Comparison of ENCODE assay signal across 11 cellular contexts in the genomic region with DNA sequence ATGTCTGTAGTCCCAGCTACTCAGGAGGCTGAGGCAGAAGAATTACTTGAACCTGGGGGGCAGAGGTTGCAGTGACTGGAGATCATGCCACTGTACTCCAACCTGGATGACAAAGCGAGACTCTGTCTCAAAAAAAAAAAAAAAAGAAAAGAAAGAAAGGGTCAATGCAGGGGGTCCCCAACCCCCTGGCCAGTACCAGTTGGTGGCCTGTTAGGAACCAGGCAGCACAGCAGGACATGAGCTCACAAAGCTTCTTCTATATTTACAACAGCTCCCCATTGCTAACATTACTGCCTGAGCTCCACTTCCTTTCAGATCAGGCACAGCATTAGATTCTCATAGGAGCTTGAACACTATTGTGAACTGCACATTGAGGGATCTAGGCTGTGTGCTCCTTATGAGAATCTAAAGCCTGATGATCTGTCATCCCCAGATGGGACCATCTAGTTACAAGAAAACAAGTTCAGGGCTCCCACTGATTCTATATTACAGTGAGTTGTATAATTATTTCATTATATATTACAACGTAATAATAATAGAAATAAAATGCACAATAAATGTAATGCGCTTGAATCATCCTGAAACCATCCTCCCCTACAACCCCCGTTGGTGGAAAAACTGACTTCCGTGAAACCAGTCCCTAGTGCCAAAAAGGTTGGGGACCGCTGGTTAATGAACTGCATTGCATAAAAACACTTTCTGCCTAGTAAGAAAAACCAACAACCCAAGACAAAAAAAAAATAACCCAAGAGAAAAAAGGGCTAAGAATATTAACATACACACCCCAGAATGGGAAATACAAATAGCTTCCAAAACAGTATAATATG. TPM values are rescaled to one million over a fixed set of nuclear protein-coding genes. Genes with fewer than 3 reads are reported as not detected.
DNase-seq lines count a peak whose midpoint lies in the region; ATAC-seq and TF ChIP-seq lines count a peak whose summit lies in the region.
"Had no signal": no experiment of that assay in that cellular context is flagged by ENCODE, and none has a peak within 500 bp of the region (broad histone marks: within the 10 kb centered on the region; RNA-seq: fewer than 3 reads in every experiment).

No MANE protein-coding gene starts in this region.

- H3K9ac ChIP-seq in mesenchymal stem cell (ENCODE audit: low read length), result peak overlapping the region; percentile 30

- H3K27me3 ChIP-seq in CD4-positive, CD25-positive, alpha-beta regulatory T cell (ENCODE audit: control insufficient read depth, insufficient read depth, low read length), result no peaks in the 10 kb centered on the region
- no peaks in the 10 kb centered on the region for H3K27me3 ChIP-seq in mesenchymal stem cell (ENCODE audit: control insufficient read depth in 1 of 2, insufficient read depth in 1 of 2, low read length in 2 of 2)
- no peaks in the 10 kb centered on the region for H3K27me3 ChIP-seq in psoas muscle (ENCODE audit: insufficient read depth in 3 of 3, low read length in 2 of 3)

- H3K4me3 ChIP-seq in CD4-positive, CD25-positive, alpha-beta regulatory T cell (ENCODE audit: low read depth, low read length), result peak overlapping the region; percentile 61
- H3K4me3 ChIP-seq in mesenchymal stem cell (ENCODE audit: insufficient read depth in 1 of 2, low read depth in 1 of 2, low read length in 2 of 2) (no peak overlapping the region), psoas muscle (no peak overlapping the region)
- H3K4me3 ChIP-seq: thoracic aorta had no signal

- TF ChIP-seq CTCF in GM10266 (IDR thresholded peaks at IDR 0.05; ENCODE audit: control insufficient read depth, insufficient read depth, low read depth, missing control alignments), result no peak
- no peak for TF ChIP-seq CTCF in psoas muscle (IDR thresholded peaks at IDR 0.05)
- no peak for TF ChIP-seq CTCF in MCF 10A (IDR thresholded peaks at IDR 0.05; ENCODE audit: unreplicated experiment)

- peaks cover 6% of the 10 kb centered on the region for H3K27me3 Mint-ChIP-seq in CD4-positive, CD25-positive, alpha-beta regulatory T cell
- no peaks in the 10 kb centered on the region for H3K27me3 Mint-ChIP-seq in activated CD4-positive, alpha-beta T cell treated with anti-CD3 and anti-CD28 coated beads, Interleukin-2, amount 10 ng/mL, durations not matched to agents 7 days and 5 days
- H3K27me3 Mint-ChIP-seq in MCF 10A (ENCODE audit: insufficient read depth, unreplicated experiment), result no peaks in the 10 kb centered on the region

- no peak overlapping the region for H2AK5ac ChIP-seq in mesenchymal stem cell (ENCODE audit: low read length, severe bottlenecking)

- no peak for ATAC-seq in CD4-positive, CD25-positive, alpha-beta regulatory T cell (ENCODE audit: low read depth in 2 of 2)
- ATAC-seq in psoas muscle, result no peak

- no peak overlapping the region for H2BK15ac ChIP-seq in mesenchymal stem cell (ENCODE audit: low read depth, poor library complexity, severe bottlenecking)

- H2BK120ac ChIP-seq in mesenchymal stem cell (ENCODE audit: low read depth, low read length), result no peak overlapping the region

- no peak overlapping the region for H2AFZ ChIP-seq in mesenchymal stem cell (ENCODE audit: low read depth, low read length)

- no peaks in the 10 kb centered on the region for H3K9me3 Mint-ChIP-seq in CD4-positive, CD25-positive, alpha-beta regulatory T cell
- no peaks in the 10 kb centered on the region for H3K9me3 Mint-ChIP-seq in activated CD4-positive, alpha-beta T cell treated with anti-CD3 and anti-CD28 coated beads, Interleukin-2, amount 10 ng/mL, durations not matched to agents 7 days and 5 days
- no peaks in the 10 kb centered on the region for H3K9me3 Mint-ChIP-seq in MCF 10A (ENCODE audit: unreplicated experiment)

- no peaks in the 10 kb centered on the region for H3K36me3 Mint-ChIP-seq in CD4-positive, CD25-positive, alpha-beta regulatory T cell
- H3K36me3 Mint-ChIP-seq in activated CD4-positive, alpha-beta T cell treated with anti-CD3 and anti-CD28 coated beads, Interleukin-2, amount 10 ng/mL, durations not matched to agents 7 days and 5 days (ENCODE audit: low read depth), result peaks cover 26% of the 10 kb centered on the region
- peaks cover 32% of the 10 kb centered on the region for H3K36me3 Mint-ChIP-seq in MCF 10A (ENCODE audit: insufficient read depth, unreplicated experiment)

- H2BK5ac ChIP-seq in mesenchymal stem cell (ENCODE audit: low read depth, low read length, poor library complexity, severe bottlenecking), result no peak overlapping the region

- POLR2A ChIA-PET in activated CD4-positive, alpha-beta T cell treated with anti-CD3 and anti-CD28 coated beads, Interleukin-2, amount 10 ng/mL, durations not matched to agents 7 days and 5 days (lab: Charles Lee), result interaction anchor here (0.6 kb wide), 1 partner anchor 8 kb away, joined by 5 read pairs; no protein-coding TSS in a partner anchor
- POLR2A ChIA-PET in MCF 10A (lab: Yijun Ruan, JAX), result interaction anchor here (1.4 kb wide), 1 partner anchor 11 kb away, joined by 4 read pairs; no protein-coding TSS in a partner anchor

- DNase-seq in CD4-positive, CD25-positive, alpha-beta regulatory T cell, result peak in 1 of 3 donors; percentile 23
- DNase-seq in GF-D8 (lab: John Stamatoyannopoulos, UW) (peak; percentile 5), mesenchymal stem cell (no peak), GM10266 (ENCODE audit: extremely low spot score) (no peak), psoas muscle (no peak), Kasumi-1 (lab: John Stamatoyannopoulos, UW) (no peak), MCF 10A (ENCODE audit: unreplicated experiment) (no peak)
- DNase-seq in activated CD4-positive, alpha-beta T cell treated with anti-CD3 and anti-CD28 coated beads, Interleukin-2, amount 10 ng/mL, durations not matched to agents 7 days and 5 days, result no peak
- DNase-seq: mesendoderm, T1000 had no signal

- no peak overlapping the region for H3K23ac ChIP-seq in mesenchymal stem cell (ENCODE audit: low read length in 2 of 2)

- H3K4me1 Mint-ChIP-seq in CD4-positive, CD25-positive, alpha-beta regulatory T cell, result peaks cover 9 to 61% (median 36%) of the 10 kb centered on the region in 4 donors
- H3K4me1 Mint-ChIP-seq in activated CD4-positive, alpha-beta T cell treated with anti-CD3 and anti-CD28 coated beads, Interleukin-2, amount 10 ng/mL, durations not matched to agents 7 days and 5 days, result peaks cover 31% of the 10 kb centered on the region
- H3K4me1 Mint-ChIP-seq in MCF 10A (ENCODE audit: insufficient read depth, unreplicated experiment), result peaks cover 5% of the 10 kb centered on the region

- H3K79me1 ChIP-seq in mesenchymal stem cell (replicated peaks; ENCODE audit: low read length, poor library complexity, severe bottlenecking), result peaks cover 1% of the 10 kb centered on the region

- peak overlapping the region; percentile 41 for H3K27ac ChIP-seq in CD4-positive, CD25-positive, alpha-beta regulatory T cell (ENCODE audit: insufficient read depth, low read length, poor library complexity, severe bottlenecking)
- no peak overlapping the region for H3K27ac ChIP-seq in mesenchymal stem cell (ENCODE audit: low read length, poor library complexity, severe bottlenecking)
- no peak overlapping the region for H3K27ac ChIP-seq in psoas muscle
- H3K27ac ChIP-seq: thoracic aorta had no signal

- H3K18ac ChIP-seq in mesenchymal stem cell (ENCODE audit: low read depth in 1 of 2, low read length in 2 of 2), result no peak overlapping the region

- no peaks in the 10 kb centered on the region for H3K9me3 ChIP-seq in CD4-positive, CD25-positive, alpha-beta regulatory T cell (ENCODE audit: control insufficient read depth in 2 of 2, low read length in 2 of 2)
- H3K9me3 ChIP-seq in mesenchymal stem cell (ENCODE audit: control insufficient read depth, low read length) (no peaks in the 10 kb centered on the region), psoas muscle (no peaks in the 10 kb centered on the region)
- H3K9me3 ChIP-seq: thoracic aorta had no signal

- WGBS in mesenchymal stem cell, result 96% methylated on average over 6 of the region's 6 CpGs
- 78 to 79% (median 79%) methylated on average over 6 of the region's 6 CpGs for WGBS in psoas muscle, 3 donors

- no peak overlapping the region for H4K8ac ChIP-seq in mesenchymal stem cell (ENCODE audit: low read length)

- H3K36me3 ChIP-seq in CD4-positive, CD25-positive, alpha-beta regulatory T cell (ENCODE audit: control insufficient read depth, insufficient read depth, low read length), result peaks cover 7% of the 10 kb centered on the region
- H3K36me3 ChIP-seq in mesenchymal stem cell (ENCODE audit: control insufficient read depth in 1 of 2, insufficient read depth in 2 of 2, low read depth in 1 of 2, low read length in 2 of 2) (peaks cover 6 to 13% of the 10 kb centered on the region in 2 experiments), psoas muscle (ENCODE audit: insufficient read depth in 1 of 2, low read depth in 1 of 2) (peaks cover 0 to 18% of the 10 kb centered on the region in 2 donors)
- H3K36me3 ChIP-seq: thoracic aorta had no signal

- no peak overlapping the region for H4K91ac ChIP-seq in mesenchymal stem cell (ENCODE audit: low read length)

- intact Hi-C loops in psoas muscle (cut with DNase I) (no loop called here), MCF 10A (cut with micrococcal nuclease) (no loop called here)

- BruUV-seq in MCF 10A (replicated peaks; lab: Mats Ljungman, UMichigan), result no TSS peak

- H3K14ac ChIP-seq in mesenchymal stem cell (ENCODE audit: low read length in 2 of 2), result no peak overlapping the region

- H3K4ac ChIP-seq in mesenchymal stem cell (ENCODE audit: low read depth in 1 of 2, low read length in 2 of 2), result no peak overlapping the region

- CTCF ChIA-PET in activated CD4-positive, alpha-beta T cell treated with anti-CD3 and anti-CD28 coated beads, Interleukin-2, amount 10 ng/mL, durations not matched to agents 7 days and 5 days (lab: Charles Lee), result interaction anchor here (0.6 to 1.3 kb wide), 3 partner anchors 28 to 227 kb away, joined by 3 to 6 read pairs (median 3); no protein-coding TSS in a partner anchor
- CTCF ChIA-PET in MCF 10A (lab: Yijun Ruan, JAX), result interaction anchor here (0.6 to 0.9 kb wide), 3 partner anchors 59 to 590 kb away, joined by 3 to 4 read pairs (median 3); no protein-coding TSS in a partner anchor

- H3K4me3 Mint-ChIP-seq in CD4-positive, CD25-positive, alpha-beta regulatory T cell, result peak overlapping the region; percentile 89 to 95 (median 95)
- H3K4me3 Mint-ChIP-seq in activated CD4-positive, alpha-beta T cell treated with anti-CD3 and anti-CD28 coated beads, Interleukin-2, amount 10 ng/mL, durations not matched to agents 7 days and 5 days, result peak overlapping the region; percentile 88
- H3K4me3 Mint-ChIP-seq in MCF 10A (ENCODE audit: unreplicated experiment), result no peak overlapping the region

- H2BK12ac ChIP-seq in mesenchymal stem cell (ENCODE audit: low read length in 2 of 2), result no peak overlapping the region

- peaks cover 36% of the 10 kb centered on the region for H3K4me1 ChIP-seq in CD4-positive, CD25-positive, alpha-beta regulatory T cell (ENCODE audit: control insufficient read depth, insufficient read depth, low read length, poor library complexity, severe bottlenecking)
- H3K4me1 ChIP-seq in mesenchymal stem cell (ENCODE audit: control insufficient read depth, insufficient read depth, low read depth, low read length), result peaks cover 5% of the 10 kb centered on the region
- H3K4me1 ChIP-seq in psoas muscle, result peaks cover 27% of the 10 kb centered on the region

- no peak overlapping the region for H3K4me2 ChIP-seq in mesenchymal stem cell (ENCODE audit: low read length, poor library complexity, severe bottlenecking)

- H3K27ac Mint-ChIP-seq in CD4-positive, CD25-positive, alpha-beta regulatory T cell, result peak overlapping the region; percentile 17 to 61 (median 23)
- peak overlapping the region; percentile 36 for H3K27ac Mint-ChIP-seq in activated CD4-positive, alpha-beta T cell treated with anti-CD3 and anti-CD28 coated beads, Interleukin-2, amount 10 ng/mL, durations not matched to agents 7 days and 5 days
- H3K27ac Mint-ChIP-seq in MCF 10A (ENCODE audit: low read depth, unreplicated experiment), result no peak overlapping the region

RNA-seq across cellular contexts. Expression of a gene that starts 2.8 kb away (rescaled TPM):
- total RNA-seq in CD4-positive, CD25-positive, alpha-beta regulatory T cell, result 40.8 TPM
- 100 to 1,000 TPM in 1 of 4 donors, 10 to 100 TPM in 3; 72.9 to 117 (median 89.0) TPM for polyA plus RNA-seq in CD4-positive, CD25-positive, alpha-beta regulatory T cell
- total RNA-seq in activated CD4-positive, alpha-beta T cell treated with anti-CD3 and anti-CD28 coated beads, Interleukin-2, amount 10 ng/mL, durations not matched to agents 7 days and 5 days, result 10 to 100 TPM; 51.0 to 57.6 TPM
- 68.5 TPM for polyA plus RNA-seq in mesenchymal stem cell (2013, experiment 1 of 2)
- 65.5 TPM for polyA plus RNA-seq in mesenchymal stem cell (2013, experiment 2 of 2)
- total RNA-seq in psoas muscle (10 to 100 TPM; 25.3 to 38.5 (median 29.4) TPM), MCF 10A (2022) (66.2 and 81.1 TPM in 2 replicates)
- polyA plus RNA-seq in psoas muscle, result 10 to 100 TPM; 42.9 to 76.4 (median 47.6) TPM

RNA-seq across cellular contexts. Expression of a gene that starts 3.5 kb away (rescaled TPM):
- total RNA-seq in CD4-positive, CD25-positive, alpha-beta regulatory T cell, result 139 TPM
- polyA plus RNA-seq in CD4-positive, CD25-positive, alpha-beta regulatory T cell, result 100 to 1,000 TPM; 256 to 312 (median 288) TPM
- total RNA-seq in activated CD4-positive, alpha-beta T cell treated with anti-CD3 and anti-CD28 coated beads, Interleukin-2, amount 10 ng/mL, durations not matched to agents 7 days and 5 days, result 100 to 1,000 TPM; 311 TPM
- polyA plus RNA-seq in mesenchymal stem cell (2013, experiment 1 of 2), result 84.2 TPM
- 85.6 TPM for polyA plus RNA-seq in mesenchymal stem cell (2013, experiment 2 of 2)
- total RNA-seq in psoas muscle, result 10 to 100 TPM; 66.3 to 87.8 (median 85.1) TPM
- 10 to 100 TPM; 29.5 to 59.7 (median 46.6) TPM for polyA plus RNA-seq in psoas muscle
- 165 and 179 TPM in 2 replicates for total RNA-seq in MCF 10A (2022)

RNA-seq across cellular contexts. Expression of a gene that starts 55.0 kb away (rescaled TPM):
- total RNA-seq in CD4-positive, CD25-positive, alpha-beta regulatory T cell, result not detected
- polyA plus RNA-seq in CD4-positive, CD25-positive, alpha-beta regulatory T cell, result not detected
- not detected for total RNA-seq in activated CD4-positive, alpha-beta T cell treated with anti-CD3 and anti-CD28 coated beads, Interleukin-2, amount 10 ng/mL, durations not matched to agents 7 days and 5 days
- 25.2 TPM for polyA plus RNA-seq in mesenchymal stem cell (2013, experiment 1 of 2)
- 25.1 TPM for polyA plus RNA-seq in mesenchymal stem cell (2013, experiment 2 of 2)
- 10 to 100 TPM; 40.4 to 82.5 (median 54.4) TPM for total RNA-seq in psoas muscle
- polyA plus RNA-seq in psoas muscle, result 10 to 100 TPM; 46.1 to 74.7 (median 49.1) TPM
- 1.1 and 1.9 TPM in 2 replicates for total RNA-seq in MCF 10A (2022)

Comparison
In these comparisons a context has a peak if more than half of its experiments do, and no peak if none do; other contexts are left out.
1. RNA of a gene that starts 55.0 kb away (total RNA-seq): 40.4 to 82.5 TPM in psoas muscle; 1.1 to 1.9 TPM in MCF 10A, not detected in activated CD4-positive, alpha-beta T cell treated with anti-CD3 and anti-CD28 coated beads, Interleukin-2, amount 10 ng/mL, durations not matched to agents 7 days and 5 days and not detected in CD4-positive, CD25-positive, alpha-beta regulatory T cell (single experiment); every median in the first group is over 10 times any median in the second.